16 cellular contexts compared by ENCODE assay signal in the genomic region with DNA sequence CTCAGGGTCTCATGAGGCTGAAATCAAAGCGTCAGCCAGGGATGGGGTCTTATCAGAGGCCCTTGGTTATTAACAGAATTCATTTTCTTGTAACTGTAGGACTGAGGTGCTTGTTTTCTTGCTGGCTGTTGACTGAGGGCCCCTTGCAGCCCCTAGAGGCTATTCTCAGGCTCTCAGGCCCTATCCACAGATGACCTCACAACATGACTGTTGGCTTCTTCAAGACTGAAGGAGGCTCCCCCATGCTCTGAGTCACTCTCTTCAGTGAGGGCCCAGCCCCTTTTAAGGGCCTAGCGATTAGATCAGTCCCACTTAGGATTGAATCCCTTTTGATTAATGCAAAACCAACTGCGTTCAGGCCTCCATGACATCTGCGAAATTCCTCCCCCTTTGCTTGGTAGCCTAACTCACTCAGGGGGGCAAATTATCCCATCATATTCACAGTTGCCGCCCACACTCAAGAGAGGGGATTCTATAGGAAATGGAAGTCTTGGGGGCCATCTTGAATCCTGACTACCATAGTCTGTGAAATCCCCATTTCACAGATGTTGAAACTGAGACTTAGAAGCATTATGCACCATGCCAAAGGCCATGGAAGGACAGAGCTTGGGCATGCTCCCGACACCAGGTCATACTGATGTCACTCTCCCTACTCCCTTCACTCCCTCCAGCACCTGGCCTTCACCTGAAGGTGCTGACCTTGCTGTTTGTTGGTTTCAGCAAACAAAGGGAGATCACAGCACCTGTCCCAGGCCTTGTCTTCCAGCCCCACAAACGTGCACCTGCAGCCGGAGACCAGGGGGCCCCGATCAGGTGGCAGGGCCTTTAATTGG.
DNase-seq lines count a peak whose midpoint lies in the region; ATAC-seq and TF ChIP-seq lines count a peak whose summit lies in the region.
"Had no signal": no experiment of that assay in that cellular context is flagged by ENCODE, and none has a peak within 500 bp of the region (broad histone marks: within the 10 kb centered on the region; RNA-seq: fewer than 3 reads in every experiment).

No MANE protein-coding gene starts in this region.

- no peaks in the 10 kb centered on the region for H3K36me3 ChIP-seq in HEK293 (ENCODE audit: control insufficient read depth in 2 of 2, insufficient read depth in 1 of 2, low read length in 2 of 2)
- H3K36me3 ChIP-seq: cardiac muscle cell, HAP-1, heart left ventricle, prostate gland had no signal

- no peaks in the 10 kb centered on the region for H3K4me1 ChIP-seq in HEK293 (ENCODE audit: control insufficient read depth, insufficient read depth, low read length)
- H3K4me1 ChIP-seq: HAP-1, heart left ventricle, prostate gland had no signal

- H3K9me3 Mint-ChIP-seq in activated CD4-positive, alpha-beta memory T cell treated with anti-CD3 and anti-CD28 coated beads for 36 hours, result no peaks in the 10 kb centered on the region
- peaks cover 3% of the 10 kb centered on the region for H3K9me3 Mint-ChIP-seq in stimulated activated effector memory CD8-positive, alpha-beta T cell treated with anti-CD3 and anti-CD28 coated beads, Interleukin-12 subunit alpha, Interleukin-12 subunit beta, amount 100 ng/mL, for 72 hours
- H3K9me3 Mint-ChIP-seq: activated naive CD4-positive, alpha-beta T cell treated with anti-CD3 and anti-CD28 coated beads for 36 hours had no signal

- intact Hi-C loops in activated CD4-positive, alpha-beta memory T cell treated with anti-CD3 and anti-CD28 coated beads for 36 hours (cut with micrococcal nuclease), result loop anchor here (5.0 kb wide), 1 partner anchor 106 kb away; no protein-coding TSS in a partner anchor

- no peaks in the 10 kb centered on the region for H3K9me3 ChIP-seq in HEK293 (ENCODE audit: control insufficient read depth, insufficient read depth, low read depth, low read length)
- H3K9me3 ChIP-seq: HAP-1, heart left ventricle, prostate gland had no signal

- no peaks in the 10 kb centered on the region for H3K27me3 Mint-ChIP-seq in activated CD4-positive, alpha-beta memory T cell treated with anti-CD3 and anti-CD28 coated beads for 36 hours
- H3K27me3 Mint-ChIP-seq: B cell had no signal

- TF ChIP-seq CTCF in HEK293 (tag by site-specific recombination; IDR thresholded peaks at IDR 0.05), result no peak

- H3K36me3 Mint-ChIP-seq in activated CD4-positive, alpha-beta memory T cell treated with anti-CD3 and anti-CD28 coated beads for 36 hours, result peaks cover 3% of the 10 kb centered on the region
- H3K36me3 Mint-ChIP-seq in stimulated activated effector memory CD8-positive, alpha-beta T cell treated with anti-CD3 and anti-CD28 coated beads, Interleukin-12 subunit alpha, Interleukin-12 subunit beta, amount 100 ng/mL, for 72 hours, result peaks cover 5% of the 10 kb centered on the region

- POLR2A ChIA-PET in HEK293 (lab: Yijun Ruan, JAX), result no interaction called here
- POLR2A ChIA-PET in activated CD4-positive, alpha-beta memory T cell treated with anti-CD3 and anti-CD28 coated beads for 36 hours (lab: Charles Lee), result interaction anchor here (0.6 to 2.0 kb wide), 12 partner anchors 32 to 593 kb away, joined by 3 to 12 read pairs (median 5); partner anchors contain the start of gene MAF

- DNase-seq in activated effector memory CD4-positive, alpha-beta T cell treated with anti-CD3 and anti-CD28 coated beads, Interleukin-2, amount 50 U/mL, for 16 hours, result peak; percentile 66
- DNase-seq in activated effector memory CD4-positive, alpha-beta T cell treated with Interleukin-2 at 50 U/mL for 16 hours, result no peak
- DNase-seq in activated CD4-positive, alpha-beta memory T cell treated with anti-CD3 and anti-CD28 coated beads for 36 hours, result peak; percentile 60
- DNase-seq in stimulated activated effector memory CD8-positive, alpha-beta T cell treated with anti-CD3 and anti-CD28 coated beads, Interleukin-12 subunit alpha, Interleukin-12 subunit beta, amount 100 ng/mL, for 72 hours (ENCODE audit: low spot score in 2 of 2), result peak; percentile 4 to 71
- DNase-seq in NCI-H446 treated with DMSO at 0.1 percent for 48 hours (lab: John Stamatoyannopoulos, UW), result no peak
- no peak for DNase-seq in NCI-H128 (lab: John Stamatoyannopoulos, UW; ENCODE audit: unreplicated experiment)
- no peak for DNase-seq in SW480 (ENCODE audit: low spot score)
- DNase-seq: activated CD4-positive, CD25-positive, alpha-beta regulatory T cell; activated naive CD4-positive, alpha-beta T cell treated with anti-CD3 and anti-CD28 coated beads for 36 hours; heart left ventricle; stimulated activated naive CD4-positive, alpha-beta T cell treated with Interleukin-2 at 50 U/mL for 16 hours had no signal

- peak; percentile 88 for ATAC-seq in stimulated activated effector memory CD8-positive, alpha-beta T cell treated with anti-CD3 and anti-CD28 coated beads, Interleukin-12 subunit alpha, Interleukin-12 subunit beta, amount 100 ng/mL, for 72 hours
- ATAC-seq: heart left ventricle had no signal

- no peak overlapping the region for H3K27ac ChIP-seq in HEK293 (ENCODE audit: extremely low read depth, low read depth, low read length)
- H3K27ac ChIP-seq: cardiac muscle cell, heart left ventricle, prostate gland had no signal

- peaks cover 45% of the 10 kb centered on the region for H3K4me1 Mint-ChIP-seq in activated CD4-positive, alpha-beta memory T cell treated with anti-CD3 and anti-CD28 coated beads for 36 hours (ENCODE audit: low read depth)
- peaks cover 58% of the 10 kb centered on the region for H3K4me1 Mint-ChIP-seq in stimulated activated effector memory CD8-positive, alpha-beta T cell treated with anti-CD3 and anti-CD28 coated beads, Interleukin-12 subunit alpha, Interleukin-12 subunit beta, amount 100 ng/mL, for 72 hours

- CTCF ChIA-PET in HEK293 (lab: Yijun Ruan, JAX), result interaction anchor here (0.6 to 0.9 kb wide), 2 partner anchors 10 to 19 kb away, joined by 3 read pairs; no protein-coding TSS in a partner anchor
- CTCF ChIA-PET in activated CD4-positive, alpha-beta memory T cell treated with anti-CD3 and anti-CD28 coated beads for 36 hours (lab: Charles Lee), result interaction anchor here (0.7 to 0.9 kb wide), 2 partner anchors 40 to 88 kb away, joined by 3 to 7 read pairs; no protein-coding TSS in a partner anchor

- H3K4me3 ChIP-seq in HEK293 (ENCODE audit: low read depth, low read length), result no peak overlapping the region
- H3K4me3 ChIP-seq: cardiac muscle cell, HAP-1, heart left ventricle, prostate gland had no signal

- H3K27ac Mint-ChIP-seq in activated CD4-positive, alpha-beta memory T cell treated with anti-CD3 and anti-CD28 coated beads for 36 hours, result peak overlapping the region; percentile 90
- H3K27ac Mint-ChIP-seq in stimulated activated effector memory CD8-positive, alpha-beta T cell treated with anti-CD3 and anti-CD28 coated beads, Interleukin-12 subunit alpha, Interleukin-12 subunit beta, amount 100 ng/mL, for 72 hours, result peak overlapping the region; percentile 76
- H3K27ac Mint-ChIP-seq: activated naive CD4-positive, alpha-beta T cell treated with anti-CD3 and anti-CD28 coated beads for 36 hours; B cell had no signal

- no peak overlapping the region for H3K4me3 Mint-ChIP-seq in activated CD4-positive, alpha-beta memory T cell treated with anti-CD3 and anti-CD28 coated beads for 36 hours
- H3K4me3 Mint-ChIP-seq in stimulated activated effector memory CD8-positive, alpha-beta T cell treated with anti-CD3 and anti-CD28 coated beads, Interleukin-12 subunit alpha, Interleukin-12 subunit beta, amount 100 ng/mL, for 72 hours, result no peak overlapping the region
- H3K4me3 Mint-ChIP-seq: activated naive CD4-positive, alpha-beta T cell treated with anti-CD3 and anti-CD28 coated beads for 36 hours; B cell had no signal

TF ChIP-seq in HEK293, 187 proteins besides CTCF, POLR2A, EP300 and RAD21:
- TF ChIP-seq FEZF1 (tag by site-specific recombination; IDR thresholded peaks at IDR 0.05) (no peak), SP7 (tag by site-specific recombination; IDR thresholded peaks at IDR 0.05) (0 out of 2 replicates have a peak, but pooled peaks have one; percentile 8), ZNF660 (tag by site-specific recombination; IDR thresholded peaks at IDR 0.05) (no peak)
- TF ChIP-seq, protein P1, sequence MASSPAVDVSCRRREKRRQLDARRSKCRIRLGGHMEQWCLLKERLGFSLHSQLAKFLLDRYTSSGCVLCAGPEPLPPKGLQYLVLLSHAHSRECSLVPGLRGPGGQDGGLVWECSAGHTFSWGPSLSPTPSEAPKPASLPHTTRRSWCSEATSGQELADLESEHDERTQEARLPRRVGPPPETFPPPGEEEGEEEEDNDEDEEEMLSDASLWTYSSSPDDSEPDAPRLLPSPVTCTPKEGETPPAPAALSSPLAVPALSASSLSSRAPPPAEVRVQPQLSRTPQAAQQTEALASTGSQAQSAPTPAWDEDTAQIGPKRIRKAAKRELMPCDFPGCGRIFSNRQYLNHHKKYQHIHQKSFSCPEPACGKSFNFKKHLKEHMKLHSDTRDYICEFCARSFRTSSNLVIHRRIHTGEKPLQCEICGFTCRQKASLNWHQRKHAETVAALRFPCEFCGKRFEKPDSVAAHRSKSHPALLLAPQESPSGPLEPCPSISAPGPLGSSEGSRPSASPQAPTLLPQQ (tag by site-specific recombination; IDR thresholded peaks at IDR 0.05), result peak; percentile 83

Comparison
In these comparisons a context has a peak if more than half of its experiments do, and no peak if none do; other contexts are left out.
1. DNase-seq: peak in activated effector memory CD4-positive, alpha-beta T cell treated with anti-CD3 and anti-CD28 coated beads, Interleukin-2, amount 50 U/mL, for 16 hours (single experiment), activated CD4-positive, alpha-beta memory T cell treated with anti-CD3 and anti-CD28 coated beads for 36 hours (single experiment) and stimulated activated effector memory CD8-positive, alpha-beta T cell treated with anti-CD3 and anti-CD28 coated beads, Interleukin-12 subunit alpha, Interleukin-12 subunit beta, amount 100 ng/mL, for 72 hours (2 of 2); none in activated effector memory CD4-positive, alpha-beta T cell treated with Interleukin-2 at 50 U/mL for 16 hours (single experiment), NCI-H446 treated with DMSO at 0.1 percent for 48 hours (single experiment), NCI-H128 (single experiment) and SW480 (single experiment).